In the genomic region with DNA sequence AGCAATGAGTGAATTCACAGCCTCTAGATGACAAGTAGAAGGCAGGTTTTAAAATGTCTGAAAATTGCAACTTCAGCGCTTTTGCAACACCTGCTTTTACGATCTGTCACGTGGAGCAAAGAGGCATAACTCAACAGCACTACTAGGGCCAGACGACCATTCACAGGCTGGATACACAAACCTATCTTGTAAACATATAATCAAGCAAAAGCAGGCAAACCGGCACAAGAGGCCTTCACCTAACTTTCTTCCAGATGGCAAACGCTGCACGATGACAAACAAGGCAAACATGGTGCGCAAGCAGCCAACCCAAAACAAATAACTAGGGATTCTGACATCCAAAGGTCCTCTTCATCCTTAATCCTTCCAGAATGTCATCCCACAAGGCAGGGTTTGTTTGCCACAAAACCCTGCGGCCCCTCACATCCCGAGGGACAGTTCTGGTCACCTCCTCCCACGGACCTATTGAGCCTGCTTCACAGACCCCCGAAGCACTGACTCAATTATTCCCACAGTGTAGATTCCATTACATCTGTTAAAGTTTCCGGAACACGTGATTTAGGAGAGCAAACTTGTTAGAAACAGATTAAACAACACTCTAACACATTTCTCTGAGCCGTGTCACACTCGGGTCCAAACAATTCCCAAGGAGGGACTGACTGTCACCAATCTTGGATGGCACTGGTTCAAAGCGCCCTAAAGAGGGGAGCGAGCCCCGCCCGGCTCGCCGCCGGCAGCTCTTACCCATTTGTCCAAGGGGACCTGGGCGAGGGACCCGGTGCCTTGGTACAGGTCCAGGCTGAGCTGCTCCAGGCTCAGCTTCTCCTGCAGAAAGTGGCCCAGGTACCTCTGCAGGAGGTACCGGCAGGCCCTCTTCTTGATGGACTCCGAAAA, we compare ENCODE assay signal across 8 cellular contexts. TPM values are rescaled to one million over a fixed set of nuclear protein-coding genes. Genes with fewer than 3 reads are reported as not detected.
DNase-seq lines count a peak whose midpoint lies in the region; ATAC-seq and TF ChIP-seq lines count a peak whose summit lies in the region.

No MANE protein-coding gene starts in this region.

- DNase-seq in Right ventricle myocardium inferior (ENCODE audit: missing footprints) (peak; percentile 82), cardiac septum (ENCODE audit: low spot score) (no peak), NCI-H748 (lab: John Stamatoyannopoulos, UW; ENCODE audit: unreplicated experiment) (peak; percentile 78), endodermal cell (peak; percentile 63)
- peak; percentile 69 for DNase-seq in activated CD8-positive, alpha-beta T cell treated with anti-CD3 and anti-CD28 coated beads for 36 hours
- peak; percentile 40 for DNase-seq in stimulated activated naive CD8-positive, alpha-beta T cell treated with anti-CD3 and anti-CD28 coated beads, Interleukin-15, Interleukin-2, amounts not matched to agents 100 U/mL and 50 U/mL, for 24 hours

- 4 to 10% methylated on average over 11 to 27 of the region's 27 CpGs for WGBS in endodermal cell (ENCODE audit: insufficient coverage in 1 of 2, insufficient read length in 1 of 2), 2 experiments

- peak overlapping the region; percentile 91 for H3K27ac Mint-ChIP-seq in activated CD8-positive, alpha-beta T cell treated with anti-CD3 and anti-CD28 coated beads for 36 hours
- H3K27ac Mint-ChIP-seq in endodermal cell = peak overlapping the region; percentile 61

- H3K4me1 ChIP-seq in endodermal cell (ENCODE audit: control insufficient read depth, insufficient read depth, low read length) (peaks cover 6% of the 10 kb centered on the region), mononuclear cell (ENCODE audit: insufficient read depth, low read length) (peaks cover 34% of the 10 kb centered on the region)

- no peaks in the 10 kb centered on the region for H3K9me3 Mint-ChIP-seq in activated CD8-positive, alpha-beta T cell treated with anti-CD3 and anti-CD28 coated beads for 36 hours
- H3K9me3 Mint-ChIP-seq in endodermal cell = no peaks in the 10 kb centered on the region

- H3K4me1 Mint-ChIP-seq in activated CD8-positive, alpha-beta T cell treated with anti-CD3 and anti-CD28 coated beads for 36 hours (ENCODE audit: low read depth) = peaks cover 54% of the 10 kb centered on the region
- peaks cover 31% of the 10 kb centered on the region for H3K4me1 Mint-ChIP-seq in endodermal cell

- no peaks in the 10 kb centered on the region for H3K9me3 ChIP-seq in endodermal cell (ENCODE audit: control insufficient read depth, low read length)
- no peaks in the 10 kb centered on the region for H3K9me3 ChIP-seq in mononuclear cell (ENCODE audit: low read depth, low read length)

- peak overlapping the region; percentile 78 for H3K9ac ChIP-seq in endodermal cell (ENCODE audit: extremely low read depth, low read length, poor library complexity, severe bottlenecking)

- TF ChIP-seq CTCF in activated CD8-positive, alpha-beta T cell treated with anti-CD3 and anti-CD28 coated beads for 36 hours (IDR thresholded peaks at IDR 0.05) = no peak
- no peak for TF ChIP-seq CTCF in endodermal cell (conservative IDR thresholded peaks at IDR 0.05)

- no peaks in the 10 kb centered on the region for H3K27me3 Mint-ChIP-seq in activated CD8-positive, alpha-beta T cell treated with anti-CD3 and anti-CD28 coated beads for 36 hours
- H3K27me3 Mint-ChIP-seq in endodermal cell (ENCODE audit: insufficient read depth) = no peaks in the 10 kb centered on the region

- CTCF ChIA-PET in activated CD8-positive, alpha-beta T cell treated with anti-CD3 and anti-CD28 coated beads for 36 hours (lab: Charles Lee) = no interaction called here

- POLR2A ChIA-PET in activated CD8-positive, alpha-beta T cell treated with anti-CD3 and anti-CD28 coated beads for 36 hours (lab: Charles Lee) = interaction anchor here (1.1 kb wide), 1 partner anchor 141 kb away, joined by 3 read pairs; no protein-coding TSS in a partner anchor

- intact Hi-C loops in Right ventricle myocardium inferior (cut with DNase I) = loop anchor here (2.0 to 5.0 kb wide), 2 partner anchors 28 to 60 kb away; no protein-coding TSS in a partner anchor
- intact Hi-C loops in cardiac septum (cut with DNase I) = loop anchor here (5.0 kb wide), 1 partner anchor 140 kb away; the partner anchor contains the start of gene PAPOLA
- intact Hi-C loops in activated CD8-positive, alpha-beta T cell treated with anti-CD3 and anti-CD28 coated beads for 36 hours (cut with micrococcal nuclease) = loop anchor here (2.0 to 5.0 kb wide), 2 partner anchors 30 to 140 kb away; partner anchors contain the start of genes AK7 and PAPOLA

- peak overlapping the region; percentile 88 for H3K4me3 Mint-ChIP-seq in activated CD8-positive, alpha-beta T cell treated with anti-CD3 and anti-CD28 coated beads for 36 hours
- H3K4me3 Mint-ChIP-seq in endodermal cell = peak overlapping the region; percentile 89

- H3K36me3 ChIP-seq in endodermal cell (ENCODE audit: control insufficient read depth, insufficient read depth, low read length) = no peaks in the 10 kb centered on the region

- ATAC-seq in Right ventricle myocardium inferior = peak; percentile 19
- ATAC-seq in HG03108 (IDR thresholded peaks at IDR 0.05; ENCODE audit: unreplicated experiment) = peak; percentile 0
- ATAC-seq in activated CD8-positive, alpha-beta T cell treated with anti-CD3 and anti-CD28 coated beads for 36 hours = peak; percentile 43
- peak; percentile 15 for ATAC-seq in stimulated activated naive CD8-positive, alpha-beta T cell treated with anti-CD3 and anti-CD28 coated beads, Interleukin-15, Interleukin-2, amounts not matched to agents 100 U/mL and 50 U/mL, for 24 hours

- peak overlapping the region; percentile 94 for H3K4me3 ChIP-seq in endodermal cell (ENCODE audit: low read length)
- peak overlapping the region; percentile 73 for H3K4me3 ChIP-seq in mononuclear cell (ENCODE audit: low read length)

- H3K36me3 Mint-ChIP-seq in activated CD8-positive, alpha-beta T cell treated with anti-CD3 and anti-CD28 coated beads for 36 hours (ENCODE audit: low read depth) = peaks cover 11% of the 10 kb centered on the region
- H3K36me3 Mint-ChIP-seq in endodermal cell (ENCODE audit: low read depth) = peaks cover 7% of the 10 kb centered on the region

- H3K27me3 ChIP-seq in endodermal cell (ENCODE audit: control insufficient read depth, insufficient read depth, low read length, poor library complexity, severe bottlenecking) (no peaks in the 10 kb centered on the region), mononuclear cell (ENCODE audit: insufficient read depth, low read length) (no peaks in the 10 kb centered on the region)

- peak overlapping the region; percentile 83 for H3K27ac ChIP-seq in endodermal cell (ENCODE audit: low read depth, low read length)

RNA-seq across cellular contexts. Expression of gene ATG2B, which starts 0.8 kb away (rescaled TPM):
- total RNA-seq in Right ventricle myocardium inferior (9.2 TPM), cardiac septum (14.2 TPM), endodermal cell (10 to 100 TPM in 1 of 2 donors, 1 to 10 TPM in 1; 9.7 to 14.1 TPM), mononuclear cell (29.8 TPM)
- 10 to 100 TPM; 12.9 to 13.3 TPM for total RNA-seq in activated CD8-positive, alpha-beta T cell treated with anti-CD3 and anti-CD28 coated beads for 36 hours
- polyA plus RNA-seq in endodermal cell (2013, experiment 1 of 2) = 7.8 TPM
- 7.7 TPM for polyA plus RNA-seq in endodermal cell (2013, experiment 2 of 2)

RNA-seq across cellular contexts. Expression of gene GSKIP, which starts 1.0 kb away (rescaled TPM):
- total RNA-seq in Right ventricle myocardium inferior (11.6 TPM), cardiac septum (14.6 TPM), endodermal cell (10 to 100 TPM; 43.7 to 44.4 TPM), mononuclear cell (11.6 TPM)
- total RNA-seq in activated CD8-positive, alpha-beta T cell treated with anti-CD3 and anti-CD28 coated beads for 36 hours = 10 to 100 TPM; 21.8 to 21.9 TPM
- polyA plus RNA-seq in endodermal cell (2013, experiment 1 of 2) = 37.3 TPM
- 40.1 TPM for polyA plus RNA-seq in endodermal cell (2013, experiment 2 of 2)

RNA-seq across cellular contexts. Expression of gene AK7, which starts 29.6 kb away (rescaled TPM):
- total RNA-seq in Right ventricle myocardium inferior (0.32 TPM), cardiac septum (0.62 TPM), endodermal cell (1 to 10 TPM; 3.8 to 6.2 TPM), mononuclear cell (0.52 TPM)
- total RNA-seq in activated CD8-positive, alpha-beta T cell treated with anti-CD3 and anti-CD28 coated beads for 36 hours = 1 to 10 TPM; 1.2 to 1.7 TPM
- polyA plus RNA-seq in endodermal cell (2013, experiment 1 of 2) = 6.2 TPM
- polyA plus RNA-seq in endodermal cell (2013, experiment 2 of 2) = 7.3 TPM
